1 cellular context compared by ENCODE assay signal in genomic region chr11:102007567-102008437, GRCh38.
TF ChIP-seq lines count a peak whose summit lies in the region.

No MANE protein-coding gene starts in this region.

TF ChIP-seq in SK-N-SH treated with all-trans-retinoic acid at 6 μM for 48 hours, 23 proteins besides CTCF, POLR2A, EP300 and RAD21 (continued from another document):
- no peak for TF ChIP-seq CSRNP3 (CRISPR knock-in tag; IDR thresholded peaks at IDR 0.05)
TF ChIP-seq in SK-N-SH treated with all-trans-retinoic acid at 6 μM for 48 hours: peak in this region for 0.
